In genomic region chr9:93827545-93828330, GRCh38 we compare ENCODE assay signal across 1 cellular context.
TF ChIP-seq lines count a peak whose summit lies in the region.

No MANE protein-coding gene starts in this region.

TF ChIP-seq in SK-N-SH, 30 proteins besides CTCF, POLR2A, EP300 and RAD21 (continued from another document):
- TF ChIP-seq ZBTB33 (IDR thresholded peaks at IDR 0.05; ENCODE audit: borderline replicate concordance, low read depth) (no peak), FOXJ3 (CRISPR knock-in tag; IDR thresholded peaks at IDR 0.05) (no peak)
TF ChIP-seq in SK-N-SH: peak in this region for 0.
